ENCODE assay signal across 19 cellular contexts in the genomic region with DNA sequence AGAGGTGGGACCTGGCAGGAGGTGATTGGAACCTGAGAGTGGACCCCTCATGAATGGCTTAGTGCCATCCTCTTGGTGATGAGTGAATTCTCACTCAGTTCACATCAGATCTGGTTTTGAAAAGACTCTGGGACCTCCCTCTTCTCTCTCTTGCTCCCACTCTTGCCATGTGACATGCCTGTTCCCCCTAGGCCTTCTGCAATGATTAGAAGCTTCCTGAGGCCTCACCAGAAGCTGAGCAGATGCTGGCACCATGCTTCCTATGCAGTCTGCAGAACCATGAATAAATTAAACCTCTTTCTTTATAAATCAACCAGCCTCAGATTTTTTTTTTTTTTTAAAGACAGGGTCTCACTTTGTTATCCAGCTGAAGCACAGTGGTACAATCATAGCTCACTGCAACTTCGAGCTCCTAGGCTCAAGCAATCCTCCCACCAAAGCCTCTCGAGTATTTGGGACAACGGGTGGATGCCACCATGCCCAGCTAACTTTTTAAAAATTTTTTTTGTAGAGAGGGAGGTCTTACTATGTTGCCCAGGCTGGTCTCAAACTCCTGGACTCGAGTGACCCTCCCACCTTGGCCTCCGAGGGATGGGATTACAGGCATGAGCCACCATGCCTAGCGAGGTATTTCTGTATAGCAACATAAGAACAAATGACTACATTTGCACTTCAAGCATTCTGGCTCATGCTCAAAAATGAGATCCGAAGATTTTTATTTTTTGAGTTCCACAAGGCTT.
"Had no signal": no experiment of that assay in that cellular context is flagged by ENCODE, and none has a peak within 500 bp of the region (broad histone marks: within the 10 kb centered on the region; RNA-seq: fewer than 3 reads in every experiment).

No MANE protein-coding gene starts in this region.

- H3K36me3 Mint-ChIP-seq: memory B cell, naive B cell had no signal

- H3K27ac ChIP-seq: body of pancreas, stomach, vagina had no signal

- H3K9me3 Mint-ChIP-seq: memory B cell, naive B cell had no signal

- H3K4me3 ChIP-seq: body of pancreas, dorsolateral prefrontal cortex, mucosa of descending colon, stomach, vagina had no signal

- H3K9me3 ChIP-seq: body of pancreas, mucosa of descending colon, stomach, vagina had no signal

- FAIRE-seq: colon had no signal

- H3K27ac Mint-ChIP-seq: activated CD4-positive, alpha-beta memory T cell treated with anti-CD3 and anti-CD28 coated beads for 36 hours; memory B cell; T-helper 1 cell treated with Interleukin-12 subunit alpha and Interleukin-12 subunit beta and Interleukin-4 antibody, amounts not matched to agents 30 μg/mL and 1 μg/mL, for 36 hours had no signal

- H3K4me3 Mint-ChIP-seq: activated naive CD8-positive, alpha-beta T cell treated with anti-CD3 and anti-CD28 coated beads, Interleukin-2, amount 10 ng/mL, durations not matched to agents 7 days and 5 days; memory B cell; T-helper 1 cell treated with Interleukin-12 subunit alpha and Interleukin-12 subunit beta and Interleukin-4 antibody, amounts not matched to agents 30 μg/mL and 1 μg/mL, for 36 hours had no signal

- ATAC-seq: activated CD4-positive, CD25-positive, alpha-beta regulatory T cell treated with anti-CD3 and anti-CD28 coated beads, Interleukin-2, amount 50 U/mL, for 24 hours; body of pancreas; mucosa of descending colon had no signal

- H3K27me3 ChIP-seq: body of pancreas, dorsolateral prefrontal cortex, vagina had no signal

- DNase-seq: activated CD4-positive, alpha-beta memory T cell treated with anti-CD3 and anti-CD28 coated beads for 36 hours; activated gamma-delta T cell treated with Interleukin-2 at 50 U/mL for 16 hours; activated naive CD8-positive, alpha-beta T cell treated with anti-CD3 and anti-CD28 coated beads, Interleukin-2, amount 10 ng/mL, durations not matched to agents 7 days and 5 days; activated T-cell treated with anti-CD3 and anti-CD28 coated beads, Interleukin-2, amount 50 U/mL, for 1 hour; caudate nucleus; dorsolateral prefrontal cortex; mucosa of descending colon; naive B cell; occipital lobe; stimulated activated CD4-positive, alpha-beta T cell treated with anti-CD3 and anti-CD28 coated beads, Interleukin-12 subunit alpha, Interleukin-12 subunit beta, amount 100 ng/mL, for 4 hours; stimulated activated CD4-positive, alpha-beta T cell treated with anti-CD3 and anti-CD28 coated beads, Interleukin-1b, Interleukin-23, amount 100 ng/mL, for 48 hours; stomach; trophoblast cell had no signal

- H3K27me3 Mint-ChIP-seq: activated CD4-positive, alpha-beta memory T cell treated with anti-CD3 and anti-CD28 coated beads for 36 hours; activated naive CD8-positive, alpha-beta T cell treated with anti-CD3 and anti-CD28 coated beads, Interleukin-2, amount 10 ng/mL, durations not matched to agents 7 days and 5 days had no signal
